ENCODE assay signal across 3 cellular contexts in the genomic region with DNA sequence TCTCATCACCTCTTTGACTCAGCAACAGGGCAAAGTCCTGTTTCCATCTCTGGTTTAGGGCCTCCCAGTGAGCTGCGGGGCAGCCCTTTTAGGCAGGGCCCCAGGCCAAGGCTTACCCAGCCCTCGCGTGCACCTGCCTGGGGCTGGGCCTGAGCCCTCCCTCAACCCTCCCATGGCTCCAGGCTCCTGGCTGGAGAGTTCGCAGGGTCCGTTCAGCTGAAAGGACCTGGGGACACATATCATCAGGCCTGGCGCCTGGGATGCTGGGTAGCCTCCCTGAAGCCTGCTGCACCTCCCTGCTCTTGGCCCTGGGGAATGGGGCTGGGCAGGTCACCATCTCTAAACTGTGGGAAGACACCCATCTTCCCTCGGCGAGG.
A peak's percentile ranks its signal among the peaks of the same experiment; 100 is the strongest.
TF ChIP-seq lines count a peak whose summit lies in the region.

No MANE protein-coding gene starts in this region.

TF ChIP-seq in IMR-90, 13 proteins besides CTCF, POLR2A, EP300 and RAD21:
- no peak for TF ChIP-seq SMC3 (IDR thresholded peaks at IDR 0.05; ENCODE audit: low read depth, low read length)
- TF ChIP-seq BHLHE40 (IDR thresholded peaks at IDR 0.05; ENCODE audit: low read depth, low read length), result no peak
- TF ChIP-seq NFE2L2 (IDR thresholded peaks at IDR 0.05; ENCODE audit: low read depth, low read length), result no peak
- no peak for TF ChIP-seq MAZ (IDR thresholded peaks at IDR 0.05; ENCODE audit: borderline replicate concordance, low read depth, low read length)
- TF ChIP-seq FOS (IDR thresholded peaks at IDR 0.05; ENCODE audit: low read depth, low read length), result no peak
- no peak for TF ChIP-seq CEBPB (IDR thresholded peaks at IDR 0.05; ENCODE audit: low read depth, low read length)
- TF ChIP-seq MAFK (IDR thresholded peaks at IDR 0.05; ENCODE audit: low read depth, low read length), result no peak
- TF ChIP-seq CHD1 (IDR thresholded peaks at IDR 0.05; ENCODE audit: low read depth, low read length), result no peak
- TF ChIP-seq RCOR1 (IDR thresholded peaks at IDR 0.05; ENCODE audit: insufficient replicate concordance, low read length), result no peak
- TF ChIP-seq, protein P1, sequence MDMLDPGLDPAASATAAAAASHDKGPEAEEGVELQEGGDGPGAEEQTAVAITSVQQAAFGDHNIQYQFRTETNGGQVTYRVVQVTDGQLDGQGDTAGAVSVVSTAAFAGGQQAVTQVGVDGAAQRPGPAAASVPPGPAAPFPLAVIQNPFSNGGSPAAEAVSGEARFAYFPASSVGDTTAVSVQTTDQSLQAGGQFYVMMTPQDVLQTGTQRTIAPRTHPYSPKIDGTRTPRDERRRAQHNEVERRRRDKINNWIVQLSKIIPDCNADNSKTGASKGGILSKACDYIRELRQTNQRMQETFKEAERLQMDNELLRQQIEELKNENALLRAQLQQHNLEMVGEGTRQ (IDR thresholded peaks at IDR 0.05; ENCODE audit: low read depth, low read length), result no peak
- TF ChIP-seq RFX5 (IDR thresholded peaks at IDR 0.05; ENCODE audit: low read depth, low read length), result no peak

TF ChIP-seq in K562, 482 proteins besides CTCF, POLR2A, EP300 and RAD21:
- TF ChIP-seq ZKSCAN8 (CRISPR knock-in tag; IDR thresholded peaks at IDR 0.05) (peak; percentile 61), SMARCA5 (IDR thresholded peaks at IDR 0.05) (no peak)

TF ChIP-seq in GM12891, 5 proteins besides CTCF, POLR2A, EP300 and RAD21:
- TF ChIP-seq POLR2AphosphoS5 (IDR thresholded peaks at IDR 0.05; ENCODE audit: low read depth, low read length) (no peak), TAF1 (IDR thresholded peaks at IDR 0.05; ENCODE audit: low read depth, low read length) (no peak), PAX5 (IDR thresholded peaks at IDR 0.05; ENCODE audit: insufficient read depth, low read length, severe bottlenecking) (no peak), POU2F2 (IDR thresholded peaks at IDR 0.05; ENCODE audit: low read depth, low read length) (no peak), SPI1 (IDR thresholded peaks at IDR 0.05; ENCODE audit: low read depth, low read length) (no peak)
